In the genomic region with DNA sequence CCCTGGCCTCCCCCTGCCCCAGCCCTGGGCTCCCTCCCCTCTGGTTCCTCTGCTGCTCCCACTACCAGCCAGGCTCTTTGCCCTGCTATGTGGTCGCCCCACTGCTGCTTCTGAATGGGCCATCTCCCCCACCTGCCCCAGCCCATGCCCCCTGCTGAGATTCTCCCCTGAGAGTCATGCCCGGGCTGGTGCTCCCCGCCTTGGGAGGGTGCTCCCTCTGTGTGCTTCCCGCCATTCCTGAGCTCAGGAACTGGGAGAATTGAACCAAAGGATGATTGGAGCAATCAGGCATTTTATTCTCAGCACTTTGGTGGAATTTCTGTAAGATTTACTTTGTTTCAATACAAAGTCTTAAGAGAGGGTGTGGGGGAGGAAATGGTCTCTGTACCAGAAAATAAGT, we compare ENCODE assay signal across 2 cellular contexts.
TF ChIP-seq lines count a peak whose summit lies in the region.

No MANE protein-coding gene starts in this region.

TF ChIP-seq in WTC11, 78 proteins besides CTCF, POLR2A, EP300 and RAD21:
- TF ChIP-seq TEAD1 (CRISPR knock-in tag; IDR thresholded peaks at IDR 0.05) (no peak), E2F5 (CRISPR knock-in tag; IDR thresholded peaks at IDR 0.05) (no peak), ZNF263 (CRISPR knock-in tag; IDR thresholded peaks at IDR 0.05; ENCODE audit: low read depth) (peak; percentile 95)
- TF ChIP-seq, protein P1, sequence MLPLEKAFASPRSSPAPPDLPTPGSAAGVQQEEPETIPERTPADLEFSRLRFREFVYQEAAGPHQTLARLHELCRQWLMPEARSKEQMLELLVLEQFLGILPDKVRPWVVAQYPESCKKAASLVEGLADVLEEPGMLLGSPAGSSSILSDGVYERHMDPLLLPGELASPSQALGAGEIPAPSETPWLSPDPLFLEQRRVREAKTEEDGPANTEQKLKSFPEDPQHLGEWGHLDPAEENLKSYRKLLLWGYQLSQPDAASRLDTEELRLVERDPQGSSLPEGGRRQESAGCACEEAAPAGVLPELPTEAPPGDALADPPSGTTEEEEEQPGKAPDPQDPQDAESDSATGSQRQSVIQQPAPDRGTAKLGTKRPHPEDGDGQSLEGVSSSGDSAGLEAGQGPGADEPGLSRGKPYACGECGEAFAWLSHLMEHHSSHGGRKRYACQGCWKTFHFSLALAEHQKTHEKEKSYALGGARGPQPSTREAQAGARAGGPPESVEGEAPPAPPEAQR (CRISPR knock-in tag; IDR thresholded peaks at IDR 0.05), result no peak

TF ChIP-seq in K562, 482 proteins besides CTCF, POLR2A, EP300 and RAD21:
- TF ChIP-seq NBN (IDR thresholded peaks at IDR 0.05; ENCODE audit: low read depth) (no peak), ZNF263 (CRISPR knock-in tag; IDR thresholded peaks at IDR 0.05; ENCODE audit: borderline replicate concordance) (peak; percentile 95), ZNF133 (CRISPR knock-in tag; IDR thresholded peaks at IDR 0.05) (no peak), CHD1 (IDR thresholded peaks at IDR 0.05; ENCODE audit: low read length) (no peak), TSC22D4 (tag; IDR thresholded peaks at IDR 0.05) (no peak)
